1 cellular context compared by ENCODE assay signal in genomic region chr4:152485726-152486276, GRCh38.
A peak's percentile ranks its signal among the peaks of the same experiment; 100 is the strongest.
TF ChIP-seq lines count a peak whose summit lies in the region.

No MANE protein-coding gene starts in this region.

TF ChIP-seq in A549, 52 proteins besides CTCF, POLR2A, EP300 and RAD21 (continued from another document):
- 0 out of 2 replicates have a peak, but pooled peaks have one; percentile 36 for TF ChIP-seq PBX3 (IDR thresholded peaks at IDR 0.05)
